ENCODE assay signal across 8 cellular contexts in genomic region chr5:93579561-93580386, GRCh38. TPM values are rescaled to one million over a fixed set of nuclear protein-coding genes. Genes with fewer than 3 reads are reported as not detected.
A peak's percentile ranks its signal among the peaks of the same experiment; 100 is the strongest.
DNase-seq lines count a peak whose midpoint lies in the region; ATAC-seq lines count a peak whose summit lies in the region.

No MANE protein-coding gene starts in this region.

- peaks cover 96% of the 10 kb centered on the region for H3K27me3 ChIP-seq in HUES6 (ENCODE audit: control insufficient read depth, insufficient read depth, low read length)
- H3K27me3 ChIP-seq in iPS DF 6.9 (ENCODE audit: control insufficient read depth, insufficient read depth, low read length), result peaks cover 67% of the 10 kb centered on the region

- peak overlapping the region; percentile 60 for H3K4me3 ChIP-seq in HUES6 (ENCODE audit: low read depth, low read length)
- peak overlapping the region; percentile 11; the same call in 1 of the 2 replicates for H3K4me3 ChIP-seq in iPS DF 6.9 (ENCODE audit: low read length)
- peak overlapping the region; percentile 32 to 61 (median 43) for H3K4me3 ChIP-seq in skin epidermis

- H3K9ac ChIP-seq in HUES6 (ENCODE audit: low read length), result no peak overlapping the region

- H3K4me3 Mint-ChIP-seq in stimulated activated memory B cell treated with anti-CD40 and anti-IgM and Interleukin-4, amounts not matched to agents 10 μg/mL and 1 μg/mL and 100 μg/mL, for 72 hours, result no peak overlapping the region

- H3K27me3 Mint-ChIP-seq in stimulated activated memory B cell treated with anti-CD40 and anti-IgM and Interleukin-4, amounts not matched to agents 10 μg/mL and 1 μg/mL and 100 μg/mL, for 72 hours, result peaks cover 41% of the 10 kb centered on the region

- DNase-seq in COLO668 (lab: John Stamatoyannopoulos, UW; ENCODE audit: unreplicated experiment), result peak; percentile 50
- no peak for DNase-seq in iPS DF 6.9 (ENCODE audit: low read depth, low spot score)
- no peak for DNase-seq in activated CD4-positive, alpha-beta T cell treated with anti-CD3 and anti-CD28 coated beads, Interleukin-2, amount 50 U/mL, for 4 hours

- H3K9me3 ChIP-seq in HUES6 (ENCODE audit: control insufficient read depth, insufficient read depth, low read depth, low read length) (no peaks in the 10 kb centered on the region), iPS DF 6.9 (ENCODE audit: control insufficient read depth, insufficient read depth, low read length) (no peaks in the 10 kb centered on the region)

- no peak overlapping the region for H3K27ac ChIP-seq in HUES6 (ENCODE audit: low read depth, low read length)
- peak overlapping the region; percentile 29 for H3K27ac ChIP-seq in adipose tissue (ENCODE audit: low read depth, low read length)
- no peak overlapping the region for H3K27ac ChIP-seq in iPS DF 6.9 (ENCODE audit: low read length)
- peak overlapping the region in 20 of 21 experiments; percentile 2 to 86 (median 68) for H3K27ac ChIP-seq in skin epidermis

- ATAC-seq in GM21390 (IDR thresholded peaks at IDR 0.05; ENCODE audit: unreplicated experiment), result no peak
- ATAC-seq in stimulated activated memory B cell treated with anti-CD40 and anti-IgM and Interleukin-4, amounts not matched to agents 10 μg/mL and 1 μg/mL and 100 μg/mL, for 72 hours, result no peak

- H3K36me3 ChIP-seq in HUES6 (ENCODE audit: control insufficient read depth, insufficient read depth, low read length), result no peaks in the 10 kb centered on the region
- no peaks in the 10 kb centered on the region for H3K36me3 ChIP-seq in iPS DF 6.9 (ENCODE audit: control insufficient read depth, insufficient read depth, low read length)

- no peaks in the 10 kb centered on the region for H3K36me3 Mint-ChIP-seq in stimulated activated memory B cell treated with anti-CD40 and anti-IgM and Interleukin-4, amounts not matched to agents 10 μg/mL and 1 μg/mL and 100 μg/mL, for 72 hours

- H3K4me1 Mint-ChIP-seq in stimulated activated memory B cell treated with anti-CD40 and anti-IgM and Interleukin-4, amounts not matched to agents 10 μg/mL and 1 μg/mL and 100 μg/mL, for 72 hours, result peaks cover 30% of the 10 kb centered on the region

- H3K27ac Mint-ChIP-seq in stimulated activated memory B cell treated with anti-CD40 and anti-IgM and Interleukin-4, amounts not matched to agents 10 μg/mL and 1 μg/mL and 100 μg/mL, for 72 hours, result no peak overlapping the region

- H3K4me1 ChIP-seq in HUES6 (ENCODE audit: control insufficient read depth, insufficient read depth, low read length), result peaks cover 27% of the 10 kb centered on the region
- H3K4me1 ChIP-seq in iPS DF 6.9 (ENCODE audit: control insufficient read depth, insufficient read depth, low read length), result 0 out of 2 replicates have a peak, but pooled peaks cover 2% of the 10 kb centered on the region

- H3K9me3 Mint-ChIP-seq in stimulated activated memory B cell treated with anti-CD40 and anti-IgM and Interleukin-4, amounts not matched to agents 10 μg/mL and 1 μg/mL and 100 μg/mL, for 72 hours, result no peaks in the 10 kb centered on the region

- WGBS in adipose tissue, 3 donors, result 1 to 2% (median 2%) methylated on average over 62 to 80 of the region's 80 CpGs
- no CpG with 5 or more reads among the region's 80 CpGs for WGBS in iPS DF 6.9 (ENCODE audit: insufficient coverage, insufficient read length)

RNA-seq across cellular contexts. Expression of gene NR2F1-AS1, which starts 1.2 kb away (rescaled TPM):
- 10 to 100 TPM in 2 of 3 donors, 1 to 10 TPM in 1; 1.5 to 44.1 (median 10.8) TPM for polyA plus RNA-seq in adipose tissue

RNA-seq across cellular contexts. Expression of gene NR2F1, which starts 3.2 kb away (rescaled TPM):
- 10 to 100 TPM in 2 of 3 donors, 1 to 10 TPM in 1; 10.0 to 52.2 (median 47.7) TPM for polyA plus RNA-seq in adipose tissue

Comparison
In these comparisons a context has a peak if more than half of its experiments do, and no peak if none do; other contexts are left out.
1. H3K27ac ChIP-seq: peak in adipose tissue (single experiment) and skin epidermis (20 of 21); none in HUES6 (single experiment) and iPS DF 6.9 (single experiment).
2. Peak in every context shown above with its lines, with median percentiles within 50 percentile points of each other: H3K4me3 ChIP-seq.